Comparison of ENCODE assay signal across 8 cellular contexts in genomic region chr10:73168486-73168844, GRCh38. TPM values are rescaled to one million over a fixed set of nuclear protein-coding genes. Genes with fewer than 3 reads are reported as not detected.
DNase-seq lines count a peak whose midpoint lies in the region; ATAC-seq, FAIRE-seq and TF ChIP-seq lines count a peak whose summit lies in the region.

No MANE protein-coding gene starts in this region.

- H3K9me3 ChIP-seq in GM12878 (replicated peaks; ENCODE audit: control insufficient read depth, insufficient read depth, low read length) (no peaks in the 10 kb centered on the region; the same call in 2 of the 3 replicates), tibial nerve (no peaks in the 10 kb centered on the region)

- H3K4me3 Mint-ChIP-seq in activated CD4-positive, alpha-beta T cell treated with anti-CD3 and anti-CD28 coated beads, Interleukin-2, amount 10 ng/mL, durations not matched to agents 24 days and 14 days: peak overlapping the region; percentile 97

- FAIRE-seq in GM12878 (lab: Jason Lieb, UNC): no peak

- peak overlapping the region; percentile 91 for H3K27ac Mint-ChIP-seq in activated CD4-positive, alpha-beta T cell treated with anti-CD3 and anti-CD28 coated beads, Interleukin-2, amount 10 ng/mL, durations not matched to agents 24 days and 14 days

- H3K4me1 Mint-ChIP-seq in activated CD4-positive, alpha-beta T cell treated with anti-CD3 and anti-CD28 coated beads, Interleukin-2, amount 10 ng/mL, durations not matched to agents 24 days and 14 days: peaks cover 32% of the 10 kb centered on the region

- H3K36me3 Mint-ChIP-seq in activated CD4-positive, alpha-beta T cell treated with anti-CD3 and anti-CD28 coated beads, Interleukin-2, amount 10 ng/mL, durations not matched to agents 24 days and 14 days (ENCODE audit: low read depth): peaks cover 9% of the 10 kb centered on the region

- DNase-seq in activated CD4-positive, alpha-beta T cell treated with anti-CD3 and anti-CD28 coated beads, Interleukin-2, amount 10 ng/mL, durations not matched to agents 24 days and 14 days: no peak
- no peak for DNase-seq in activated CD4-positive, alpha-beta T cell treated with anti-CD3 and anti-CD28 coated beads for 48 hours
- DNase-seq in GM12878 (ENCODE audit: low read depth, low spot score) (no peak), left lobe of liver (ENCODE audit: low spot score) (no peak), tibial nerve (ENCODE audit: low spot score in 2 of 2) (no peak), T-helper 9 cell (no peak), ecto neural progenitor cell (ENCODE audit: low spot score) (no peak)

- RAD21 ChIA-PET in GM12878 (lab: Charles Lee; ENCODE audit: unreplicated experiment): interaction anchor here (0.5 to 1.9 kb wide), 8 partner anchors 43 to 84 kb away, joined by 3 to 5 read pairs (median 4); partner anchors contain the start of genes MRPS16 and P4HA1

- SMC1A ChIA-PET in GM12878 (lab: Charles Lee; ENCODE audit: uncharacterized antibody, unreplicated experiment): interaction anchor here (0.8 to 3.6 kb wide), 7 partner anchors 10 to 79 kb away, joined by 3 to 28 read pairs (median 3); partner anchors contain the start of genes DNAJC9 and P4HA1

- peak; percentile 18 for ATAC-seq in HG03571 (IDR thresholded peaks at IDR 0.05; ENCODE audit: unreplicated experiment)
- peak; percentile 45 for ATAC-seq in GM12878
- ATAC-seq in left lobe of liver: peak; percentile 35

- no peak for TF ChIP-seq EP300 in GM12878 (IDR thresholded peaks at IDR 0.05; ENCODE audit: borderline replicate concordance in 1 of 2, control insufficient read depth in 1 of 2, low read depth in 2 of 2, low read length in 2 of 2)
- TF ChIP-seq EP300 in tibial nerve (IDR thresholded peaks at IDR 0.05): no peak

- in situ Hi-C loops in GM12878 (cut with MboI): loop anchor here (10.0 kb wide), 1 partner anchor 804 kb away; no protein-coding TSS in a partner anchor

- CTCF ChIA-PET in GM12878 (lab: Yijun Ruan, JAX): interaction anchor here (0.9 to 3.5 kb wide), 6 partner anchors 10 to 84 kb away, joined by 3 to 29 read pairs (median 4); partner anchors contain the start of gene DNAJC9

- H3K27ac ChIP-seq in GM12878 (ENCODE audit: control insufficient read depth, insufficient read depth) (peak overlapping the region; percentile 84), tibial nerve (peak overlapping the region; percentile 89 to 98 (median 94))

- H3K79me2 ChIP-seq in GM12878 (ENCODE audit: control insufficient read depth, insufficient read depth, low read length): peaks cover 38% of the 10 kb centered on the region

- H3K4me2 ChIP-seq in GM12878 (ENCODE audit: control insufficient read depth, insufficient read depth): peak overlapping the region; percentile 67

- H3K4me3 ChIP-seq in GM12878 (peak overlapping the region; percentile 96), tibial nerve (peak overlapping the region; percentile 63 to 92 (median 82))

- peak overlapping the region; percentile 71 for H2AFZ ChIP-seq in GM12878 (ENCODE audit: control insufficient read depth, low read depth, low read length)

- intact Hi-C loops in activated CD4-positive, alpha-beta T cell treated with anti-CD3 and anti-CD28 coated beads, Interleukin-2, amount 10 ng/mL, durations not matched to agents 24 days and 14 days (cut with micrococcal nuclease): loop anchor here (1.0 to 10.0 kb wide), 6 partner anchors 72 to 906 kb away; partner anchors contain the start of genes DNAJB12, MICU1, MRPS16 and P4HA1
- intact Hi-C loops in GM12878 (cut with micrococcal nuclease; ENCODE audit: unreplicated experiment): loop anchor here (2.0 kb wide), 1 partner anchor 78 kb away; the partner anchor contains the start of gene DNAJC9

- H3K36me3 ChIP-seq in GM12878 (ENCODE audit: control insufficient read depth in 2 of 2, insufficient read depth in 2 of 2, low read length in 1 of 2) (peaks cover 0 to 4% of the 10 kb centered on the region in 2 experiments; a peak in 2 of 4 replicates), tibial nerve (peaks cover 0 to 13% (median 0%) of the 10 kb centered on the region in 3 donors)

- H3K27me3 Mint-ChIP-seq in activated CD4-positive, alpha-beta T cell treated with anti-CD3 and anti-CD28 coated beads, Interleukin-2, amount 10 ng/mL, durations not matched to agents 24 days and 14 days: no peaks in the 10 kb centered on the region

- H4K20me1 ChIP-seq in GM12878 (ENCODE audit: control insufficient read depth, insufficient read depth): no peaks in the 10 kb centered on the region

- BruUV-seq in GM12878 (replicated peaks; lab: Mats Ljungman, UMichigan): TSS peak; percentile 87

- H3K9me3 Mint-ChIP-seq in activated CD4-positive, alpha-beta T cell treated with anti-CD3 and anti-CD28 coated beads, Interleukin-2, amount 10 ng/mL, durations not matched to agents 24 days and 14 days: no peaks in the 10 kb centered on the region

- WGBS in GM12878 (ENCODE audit: insufficient coverage, insufficient replicate concordance, low lambda C conversion rate, missing lambda C conversion rate): 0% methylated on average over 6 of the region's 6 CpGs
- 0% methylated on average over 6 of the region's 6 CpGs for WGBS in tibial nerve, 2 donors

- TF ChIP-seq POLR2A in GM12878 (IDR thresholded peaks at IDR 0.05; ENCODE audit: low read depth, low read length): no peak
- TF ChIP-seq POLR2A in tibial nerve (IDR thresholded peaks at IDR 0.05): no peak

- H3K4me1 ChIP-seq in GM12878 (ENCODE audit: control insufficient read depth, insufficient read depth, low read length) (no peaks in the 10 kb centered on the region), tibial nerve (peaks cover 0 to 45% (median 9%) of the 10 kb centered on the region in 4 donors)

- no peak for TF ChIP-seq RAD21 in GM12878 (IDR thresholded peaks at IDR 0.05; ENCODE audit: insufficient read depth, low read depth, low read length)

- TF ChIP-seq CTCF in GM12878 (IDR thresholded peaks at IDR 0.05 in 2 of 3, conservative IDR thresholded peaks at IDR 0.05 in 1 of 3; ENCODE audit: control insufficient read depth in 2 of 3, extremely low read depth in 1 of 3, insufficient read depth in 1 of 3, low read depth in 3 of 3, low read length in 3 of 3) (no peak), tibial nerve (IDR thresholded peaks at IDR 0.05) (no peak)

- H3K27me3 ChIP-seq in GM12878 (replicated peaks in 1 of 2; ENCODE audit: control insufficient read depth in 2 of 2, insufficient read depth in 2 of 2, low read length in 1 of 2): no peaks in the 10 kb centered on the region
- no peaks in the 10 kb centered on the region for H3K27me3 ChIP-seq in tibial nerve

- peak overlapping the region; percentile 86 for H3K9ac ChIP-seq in GM12878 (ENCODE audit: control insufficient read depth, insufficient read depth, low read length)

- POLR2A ChIA-PET in GM12878 (lab: Charles Lee): interaction anchor here (0.5 to 3.8 kb wide), 12 partner anchors 18 to 1526 kb away, joined by 3 to 33 read pairs (median 5); partner anchors contain the start of genes DNAJC9 and P4HA1

RNA-seq across cellular contexts. Expression of gene FAM149B1, which starts 0.5 kb away (rescaled TPM):
- total RNA-seq in activated CD4-positive, alpha-beta T cell treated with anti-CD3 and anti-CD28 coated beads, Interleukin-2, amount 10 ng/mL, durations not matched to agents 24 days and 14 days: 10.5 and 11.5 TPM in 2 replicates
- total RNA-seq in GM12878 (2013; cell fraction: nucleolus; rRNA removed): 21.3 and 25.1 TPM in 2 replicates
- total RNA-seq in GM12878 (2014; rRNA removed) (9.7 and 10.7 TPM in 2 replicates), GM12878 (2014; rRNA removed; fragmentation: Illumina TruSeq; extraction: Trizol) (10.7 and 12.0 TPM in 2 replicates), GM12878 (2021) (8.3 and 9.9 TPM in 2 replicates), left lobe of liver (11.1 TPM), tibial nerve (10 to 100 TPM; 11.0 to 27.1 (median 25.0) TPM)
- 7.1 TPM for polyA plus RNA-seq in GM12878 (2011; ENCODE audit: low read depth)
- polyA plus RNA-seq in GM12878 (2011; rRNA removed) (20.9 and 27.8 TPM in 2 replicates), GM12878 (2014; fragmentation: Illumina TruSeq; extraction: Trizol) (13.4 and 19.6 TPM in 2 replicates), GM12878 (2014; fragmentation: Nextera tagmentation; extraction: Ambion mirVana) (10 to 100 TPM in 1 of 2 experiments, 1 to 10 TPM in 1; 6.6 to 11.6 TPM), GM12878 (2014; rRNA removed) (9.3 and 9.6 TPM in 2 replicates), GM12878 (2016; fragmentation: Nextera tagmentation; extraction: Ambion mirVana) (10 to 100 TPM; 12.3 to 13.4 TPM)
- polyA plus RNA-seq in GM12878 (2011; cell fraction: cytosol; rRNA removed): 14.2 and 17.3 TPM in 2 replicates
- polyA plus RNA-seq in GM12878 (2011; cell fraction: nucleus; rRNA removed): 17.3 and 26.2 TPM in 2 replicates
- 9.1 and 12.2 TPM in 2 replicates for polyA plus RNA-seq in GM12878 (2012)
- 17.8 and 18.2 TPM in 2 replicates for polyA minus RNA-seq in GM12878 (2011; rRNA and poly(A)+ RNA removed)
- polyA minus RNA-seq in GM12878 (2011; cell fraction: cytosol; rRNA and poly(A)+ RNA removed): 3.3 and 3.5 TPM in 2 replicates
- 6.8 and 8.7 TPM in 2 replicates for polyA minus RNA-seq in GM12878 (2011; cell fraction: nucleus; rRNA and poly(A)+ RNA removed)

RNA-seq across cellular contexts. Expression of gene ECD, which starts 0.7 kb away (rescaled TPM):
- total RNA-seq in activated CD4-positive, alpha-beta T cell treated with anti-CD3 and anti-CD28 coated beads, Interleukin-2, amount 10 ng/mL, durations not matched to agents 24 days and 14 days: 38.5 and 40.7 TPM in 2 replicates
- 69.7 and 74.8 TPM in 2 replicates for total RNA-seq in GM12878 (2013; cell fraction: nucleolus; rRNA removed)
- total RNA-seq in GM12878 (2014; rRNA removed) (45.7 and 51.4 TPM in 2 replicates), GM12878 (2014; rRNA removed; fragmentation: Illumina TruSeq; extraction: Trizol) (40.4 and 42.3 TPM in 2 replicates), GM12878 (2021) (32.1 and 34.6 TPM in 2 replicates), left lobe of liver (9.1 TPM), tibial nerve (10 to 100 TPM; 28.2 to 40.8 (median 29.7) TPM)
- 20.2 TPM for polyA plus RNA-seq in GM12878 (2011; ENCODE audit: low read depth)
- polyA plus RNA-seq in GM12878 (2011; rRNA removed) (53.5 and 66.1 TPM in 2 replicates), GM12878 (2014; fragmentation: Illumina TruSeq; extraction: Trizol) (45.8 and 57.8 TPM in 2 replicates), GM12878 (2014; fragmentation: Nextera tagmentation; extraction: Ambion mirVana) (10 to 100 TPM; 27.3 to 29.9 TPM), GM12878 (2014; rRNA removed) (33.0 and 33.8 TPM in 2 replicates), GM12878 (2016; fragmentation: Nextera tagmentation; extraction: Ambion mirVana) (10 to 100 TPM; 59.0 to 61.6 TPM)
- polyA plus RNA-seq in GM12878 (2011; cell fraction: cytosol; rRNA removed): 33.1 and 36.2 TPM in 2 replicates
- 25.8 and 31.0 TPM in 2 replicates for polyA plus RNA-seq in GM12878 (2011; cell fraction: nucleus; rRNA removed)
- polyA plus RNA-seq in GM12878 (2012): 23.9 and 25.3 TPM in 2 replicates
- 36.0 and 44.8 TPM in 2 replicates for polyA minus RNA-seq in GM12878 (2011; rRNA and poly(A)+ RNA removed)
- 10.7 and 15.0 TPM in 2 replicates for polyA minus RNA-seq in GM12878 (2011; cell fraction: cytosol; rRNA and poly(A)+ RNA removed)
- 20.9 and 35.1 TPM in 2 replicates for polyA minus RNA-seq in GM12878 (2011; cell fraction: nucleus; rRNA and poly(A)+ RNA removed)

RNA-seq across cellular contexts. Expression of gene NUDT13, which starts 58.2 kb away (rescaled TPM):
- total RNA-seq in activated CD4-positive, alpha-beta T cell treated with anti-CD3 and anti-CD28 coated beads, Interleukin-2, amount 10 ng/mL, durations not matched to agents 24 days and 14 days: 0.80 and 0.91 TPM in 2 replicates
- 5.3 and 5.6 TPM in 2 replicates for total RNA-seq in GM12878 (2013; cell fraction: nucleolus; rRNA removed)
- total RNA-seq in GM12878 (2014; rRNA removed) (1.0 and 1.5 TPM in 2 replicates), GM12878 (2014; rRNA removed; fragmentation: Illumina TruSeq; extraction: Trizol) (1.4 and 1.9 TPM in 2 replicates), GM12878 (2021) (0.72 and 0.88 TPM in 2 replicates), left lobe of liver (2.7 TPM), tibial nerve (10 to 100 TPM in 1 of 4 donors, 1 to 10 TPM in 3; 1.2 to 10.5 (median 4.2) TPM)
- polyA plus RNA-seq in GM12878 (2011; ENCODE audit: low read depth): 2.8 TPM
- polyA plus RNA-seq in GM12878 (2011; rRNA removed) (6.1 and 7.3 TPM in 2 replicates), GM12878 (2014; fragmentation: Illumina TruSeq; extraction: Trizol) (2.1 and 2.6 TPM in 2 replicates), GM12878 (2014; fragmentation: Nextera tagmentation; extraction: Ambion mirVana) (1 to 10 TPM; 1.5 to 2.6 TPM), GM12878 (2014; rRNA removed) (1.4 and 2.6 TPM in 2 replicates), GM12878 (2016; fragmentation: Nextera tagmentation; extraction: Ambion mirVana) (1 to 10 TPM; 1.1 to 1.9 TPM)
- 3.7 and 4.6 TPM in 2 replicates for polyA plus RNA-seq in GM12878 (2011; cell fraction: cytosol; rRNA removed)
- polyA plus RNA-seq in GM12878 (2011; cell fraction: nucleus; rRNA removed): 4.7 and 5.1 TPM in 2 replicates
- polyA plus RNA-seq in GM12878 (2012): 3.5 and 3.7 TPM in 2 replicates
- 2.0 and 2.5 TPM in 2 replicates for polyA minus RNA-seq in GM12878 (2011; rRNA and poly(A)+ RNA removed)
- polyA minus RNA-seq in GM12878 (2011; cell fraction: cytosol; rRNA and poly(A)+ RNA removed): 2.7 TPM in 1 of 2 replicates, not detected in the other
- polyA minus RNA-seq in GM12878 (2011; cell fraction: nucleus; rRNA and poly(A)+ RNA removed): 0.73 and 1.3 TPM in 2 replicates
